22 cellular contexts compared by ENCODE assay signal in the genomic region with DNA sequence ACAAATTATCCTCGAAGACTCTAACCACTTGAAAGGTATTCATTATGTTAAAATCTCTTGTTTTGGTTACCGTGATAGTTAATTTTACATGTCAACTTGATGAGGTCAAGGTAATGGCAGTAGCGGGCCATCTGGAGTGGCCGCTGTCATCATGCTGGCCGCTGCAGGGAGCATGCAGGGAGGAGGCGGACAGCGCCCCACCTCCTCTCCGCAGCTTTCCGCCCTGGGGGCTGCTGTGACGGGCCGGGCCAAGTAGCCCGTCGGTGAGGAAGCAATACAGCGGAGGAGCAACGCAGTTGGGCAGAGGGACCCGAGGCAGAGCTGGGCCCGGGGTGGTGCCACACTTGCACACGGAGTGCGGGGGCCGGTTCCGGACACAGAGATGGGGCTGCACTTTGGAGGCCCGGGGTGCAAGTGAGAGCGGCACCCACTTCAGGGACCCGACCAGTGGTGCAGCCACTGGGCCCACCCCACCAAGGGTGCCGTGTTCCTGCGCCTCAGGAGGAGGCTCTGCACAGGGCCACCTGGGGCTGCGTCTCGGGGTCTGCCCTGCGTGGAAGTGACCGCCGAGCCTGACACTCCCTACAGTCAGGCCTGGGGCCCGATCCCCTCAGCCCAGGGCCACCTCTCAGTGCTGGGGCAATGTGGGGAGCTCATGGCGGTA.
A peak's percentile ranks its signal among the peaks of the same experiment; 100 is the strongest.
DNase-seq lines count a peak whose midpoint lies in the region; ATAC-seq and TF ChIP-seq lines count a peak whose summit lies in the region.
"Had no signal": no experiment of that assay in that cellular context is flagged by ENCODE, and none has a peak within 500 bp of the region (broad histone marks: within the 10 kb centered on the region; RNA-seq: fewer than 3 reads in every experiment).

No MANE protein-coding gene starts in this region.

- ATAC-seq in SK-N-SH treated with all-trans-retinoic acid at 6 μM for 48 hours (no peak), esophagus mucosa (peak; percentile 17), upper lobe of left lung (ENCODE audit: low FRiP score in 2 of 2) (peak; percentile 5 to 34)
- no peak for ATAC-seq in activated naive CD8-positive, alpha-beta T cell treated with anti-CD3 and anti-CD28 coated beads, Interleukin-2, amount 50 U/mL, for 24 hours
- ATAC-seq: Right ventricle myocardium inferior had no signal

- H3K79me2 ChIP-seq in SK-N-SH (ENCODE audit: insufficient read depth) (no peaks in the 10 kb centered on the region), mesendoderm (ENCODE audit: control insufficient read depth, insufficient read depth, low read length) (no peaks in the 10 kb centered on the region)

- no peak for TF ChIP-seq POLR2A in upper lobe of left lung (IDR thresholded peaks at IDR 0.05)

- H3K23ac ChIP-seq in mesendoderm (ENCODE audit: low read length), result no peak overlapping the region

- TF ChIP-seq CTCF in SK-N-SH (IDR thresholded peaks at IDR 0.05) (no peak), neural crest cell (conservative IDR thresholded peaks at IDR 0.05) (no peak), upper lobe of left lung (IDR thresholded peaks at IDR 0.05) (no peak)

- H3K4me1 ChIP-seq in SK-N-SH (ENCODE audit: control insufficient read depth in 1 of 2, insufficient read depth in 2 of 2, low read depth in 1 of 2, low read length in 1 of 2), result no peaks in the 10 kb centered on the region; a peak in 1 of 4 replicates
- H3K4me1 ChIP-seq in upper lobe of left lung, result no peaks in the 10 kb centered on the region
- H3K4me1 ChIP-seq in mesendoderm (ENCODE audit: control insufficient read depth, low read depth, low read length), result no peaks in the 10 kb centered on the region
- H3K4me1 ChIP-seq: SJCRH30 had no signal

- no peak overlapping the region for H2BK15ac ChIP-seq in mesendoderm (replicated peaks; ENCODE audit: low read depth)

- CTCF ChIA-PET in SK-N-SH (lab: Yijun Ruan, JAX), result interaction anchor here (0.6 kb wide), 1 partner anchor 55 kb away, joined by 3 read pairs; no protein-coding TSS in a partner anchor

- H3K9me3 Mint-ChIP-seq in neural crest cell, result peaks cover 2% of the 10 kb centered on the region
- H3K9me3 Mint-ChIP-seq in T-helper 2 cell treated with Interferon-gamma antibody and Interleukin-4, amounts not matched to agents 5 μg/mL and 100 μg/mL, for 36 hours, result no peaks in the 10 kb centered on the region
- H3K9me3 Mint-ChIP-seq in activated naive CD8-positive, alpha-beta T cell treated with anti-CD3 and anti-CD28 coated beads, Interleukin-2, amount 50 U/mL, for 24 hours, result no peaks in the 10 kb centered on the region

- no peaks in the 10 kb centered on the region for H3K4me1 Mint-ChIP-seq in neural crest cell
- no peaks in the 10 kb centered on the region for H3K4me1 Mint-ChIP-seq in T-helper 2 cell treated with Interferon-gamma antibody and Interleukin-4, amounts not matched to agents 5 μg/mL and 100 μg/mL, for 36 hours (ENCODE audit: low read depth)
- no peaks in the 10 kb centered on the region for H3K4me1 Mint-ChIP-seq in activated naive CD8-positive, alpha-beta T cell treated with anti-CD3 and anti-CD28 coated beads, Interleukin-2, amount 50 U/mL, for 24 hours

- H3K4me3 Mint-ChIP-seq in neural crest cell, result no peak overlapping the region
- no peak overlapping the region for H3K4me3 Mint-ChIP-seq in T-helper 2 cell treated with Interferon-gamma antibody and Interleukin-4, amounts not matched to agents 5 μg/mL and 100 μg/mL, for 36 hours
- H3K4me3 Mint-ChIP-seq in activated naive CD8-positive, alpha-beta T cell treated with anti-CD3 and anti-CD28 coated beads, Interleukin-2, amount 50 U/mL, for 24 hours, result no peak overlapping the region

- H3K4me2 ChIP-seq in SK-N-SH, result no peak overlapping the region
- no peak overlapping the region for H3K4me2 ChIP-seq in mesendoderm (ENCODE audit: low read length)
- H3K4me2 ChIP-seq: PC-9 had no signal

- H3K36me3 Mint-ChIP-seq in neural crest cell (ENCODE audit: low read depth), result no peaks in the 10 kb centered on the region
- H3K36me3 Mint-ChIP-seq in T-helper 2 cell treated with Interferon-gamma antibody and Interleukin-4, amounts not matched to agents 5 μg/mL and 100 μg/mL, for 36 hours (ENCODE audit: low read depth), result no peaks in the 10 kb centered on the region
- H3K36me3 Mint-ChIP-seq in activated naive CD8-positive, alpha-beta T cell treated with anti-CD3 and anti-CD28 coated beads, Interleukin-2, amount 50 U/mL, for 24 hours (ENCODE audit: low read depth), result no peaks in the 10 kb centered on the region

- H3K9ac ChIP-seq in SK-N-SH, result no peak overlapping the region
- no peak overlapping the region for H3K9ac ChIP-seq in mesendoderm (ENCODE audit: low read length)

- no peaks in the 10 kb centered on the region for H4K20me1 ChIP-seq in SK-N-SH (ENCODE audit: insufficient read depth)

- H3K36me3 ChIP-seq in SK-N-SH (replicated peaks in 1 of 2; ENCODE audit: control insufficient read depth in 1 of 2, insufficient read depth in 2 of 2, low read length in 1 of 2), result no peaks in the 10 kb centered on the region
- no peaks in the 10 kb centered on the region for H3K36me3 ChIP-seq in upper lobe of left lung
- H3K36me3 ChIP-seq in mesendoderm (ENCODE audit: control insufficient read depth, insufficient read depth, low read length), result no peaks in the 10 kb centered on the region
- H3K36me3 ChIP-seq: SJCRH30 had no signal

- no peak for TF ChIP-seq EP300 in SK-N-SH (IDR thresholded peaks at IDR 0.05; ENCODE audit: borderline replicate concordance in 1 of 2, low read depth in 1 of 2, low read length in 1 of 2)
- TF ChIP-seq EP300 in upper lobe of left lung (IDR thresholded peaks at IDR 0.05), result no peak

- H3K4ac ChIP-seq in mesendoderm (ENCODE audit: low read depth, low read length), result no peak overlapping the region

- H3K27me3 ChIP-seq in SK-N-SH (ENCODE audit: insufficient read depth), result no peaks in the 10 kb centered on the region
- H3K27me3 ChIP-seq in upper lobe of left lung, result no peaks in the 10 kb centered on the region
- no peaks in the 10 kb centered on the region for H3K27me3 ChIP-seq in mesendoderm (ENCODE audit: insufficient read depth, low read length, poor library complexity)
- H3K27me3 ChIP-seq: SJCRH30 had no signal

- H3K79me1 ChIP-seq in mesendoderm (ENCODE audit: low read length), result no peaks in the 10 kb centered on the region

- H3K27ac Mint-ChIP-seq in neural crest cell (ENCODE audit: unreplicated experiment), result peak overlapping the region; percentile 43
- no peak overlapping the region for H3K27ac Mint-ChIP-seq in T-helper 2 cell treated with Interferon-gamma antibody and Interleukin-4, amounts not matched to agents 5 μg/mL and 100 μg/mL, for 36 hours
- H3K27ac Mint-ChIP-seq in activated naive CD8-positive, alpha-beta T cell treated with anti-CD3 and anti-CD28 coated beads, Interleukin-2, amount 50 U/mL, for 24 hours, result no peak overlapping the region

- H3F3A ChIP-seq in SK-N-SH (replicated peaks; ENCODE audit: insufficient read depth), result no peaks in the 10 kb centered on the region

- no peak overlapping the region for H3K56ac ChIP-seq in mesendoderm (ENCODE audit: low read length)

- no peak overlapping the region for H4K8ac ChIP-seq in mesendoderm (ENCODE audit: low read depth, low read length)

- DNase-seq in SK-N-SH (peak; percentile 38), neural crest cell (ENCODE audit: low read depth, low spot score) (no peak), upper lobe of left lung (peak in 1 of 2 donors; percentile 63), mesendoderm (no peak)
- no peak for DNase-seq in T-helper 2 cell treated with Interferon-gamma antibody and Interleukin-4, amounts not matched to agents 5 μg/mL and 100 μg/mL, for 36 hours (ENCODE audit: low spot score)
- no peak for DNase-seq in activated naive CD8-positive, alpha-beta T cell treated with anti-CD3 and anti-CD28 coated beads, Interleukin-2, amount 50 U/mL, for 24 hours
- DNase-seq: Calu3, DMS79 treated with DMSO at 0.1 percent for 48 hours, H7, IMR-90, NCI-H1048, NCI-H1417, NCI-H1694, NCI-H2029 treated with DMSO at 0.1 percent for 48 hours, NCI-H345, NCI-H510A treated with DMSO at 0.1 percent for 48 hours, NCI-H82, PC-9, SJCRH30 had no signal

- H3K18ac ChIP-seq in mesendoderm (ENCODE audit: low read length), result no peak overlapping the region

- no peaks in the 10 kb centered on the region for H3K9me2 ChIP-seq in SK-N-SH

- H3K4me3 ChIP-seq in SK-N-SH (ENCODE audit: low read depth in 2 of 2, low read length in 1 of 2) (no peak overlapping the region), upper lobe of left lung (no peak overlapping the region), mesendoderm (ENCODE audit: low read length) (no peak overlapping the region)
- H3K4me3 ChIP-seq: PC-9, SJCRH30 had no signal

- H3K27me3 Mint-ChIP-seq in neural crest cell (ENCODE audit: low read depth), result no peaks in the 10 kb centered on the region
- no peaks in the 10 kb centered on the region for H3K27me3 Mint-ChIP-seq in T-helper 2 cell treated with Interferon-gamma antibody and Interleukin-4, amounts not matched to agents 5 μg/mL and 100 μg/mL, for 36 hours (ENCODE audit: low read depth)
- peaks cover 3% of the 10 kb centered on the region for H3K27me3 Mint-ChIP-seq in activated naive CD8-positive, alpha-beta T cell treated with anti-CD3 and anti-CD28 coated beads, Interleukin-2, amount 50 U/mL, for 24 hours

- H2BK5ac ChIP-seq in mesendoderm (ENCODE audit: low read length), result no peak overlapping the region

- H2BK120ac ChIP-seq in mesendoderm (ENCODE audit: low read depth, low read length), result no peak overlapping the region

- 62% methylated on average over 15 of the region's 33 CpGs for WGBS in SK-N-SH (ENCODE audit: low lambda C conversion rate)
- WGBS in upper lobe of left lung, 2 donors, result 80 to 85% methylated on average over 17 to 27 of the region's 33 CpGs
- WGBS in mesendoderm (ENCODE audit: extremely low coverage, insufficient coverage, low lambda C conversion rate), result no CpG with 5 or more reads among the region's 33 CpGs

- no peak overlapping the region for H2AFZ ChIP-seq in SK-N-SH (ENCODE audit: low read depth)
- H2AFZ ChIP-seq: PC-9 had no signal

- no peak overlapping the region for H4K5ac ChIP-seq in mesendoderm (ENCODE audit: low read length)

- no peak for TF ChIP-seq RAD21 in SK-N-SH (IDR thresholded peaks at IDR 0.05; ENCODE audit: low read length)

- H2AK5ac ChIP-seq in mesendoderm (ENCODE audit: low read length), result no peak overlapping the region

- H3K27ac ChIP-seq in SK-N-SH (ENCODE audit: low read depth in 2 of 2, low read length in 1 of 2) (no peak overlapping the region), upper lobe of left lung (no peak overlapping the region), mesendoderm (ENCODE audit: low read depth, low read length) (no peak overlapping the region)
- H3K27ac ChIP-seq: PC-9, SJCRH30 had no signal

- POLR2A ChIA-PET in SK-N-SH (lab: Yijun Ruan, JAX), result no interaction called here

- H3K9me3 ChIP-seq in SK-N-SH, result no peaks in the 10 kb centered on the region; the same call in 1 of the 2 replicates
- no peaks in the 10 kb centered on the region for H3K9me3 ChIP-seq in upper lobe of left lung
- H3K9me3 ChIP-seq: SJCRH30 had no signal

TF ChIP-seq in SK-N-SH, 30 proteins besides CTCF, POLR2A, EP300 and RAD21 (continues in another document):
- no peak for TF ChIP-seq FOXM1 (IDR thresholded peaks at IDR 0.05; ENCODE audit: low read depth)
- TF ChIP-seq EZH2phosphoT487 (IDR thresholded peaks at IDR 0.05; ENCODE audit: borderline replicate concordance, low read depth), result no peak

TF ChIP-seq in SK-N-SH treated with all-trans-retinoic acid at 6 μM for 48 hours, 23 proteins besides CTCF, POLR2A, EP300 and RAD21 (continues in another document):
- no peak for TF ChIP-seq GLIS3 (CRISPR knock-in tag; IDR thresholded peaks at IDR 0.05)
- TF ChIP-seq OSR1 (CRISPR knock-in tag; IDR thresholded peaks at IDR 0.05), result no peak

Comparison
In these comparisons a context has a peak if more than half of its experiments do, and no peak if none do; other contexts are left out.
1. ATAC-seq: peak in esophagus mucosa (single experiment) and upper lobe of left lung (2 of 2); none in SK-N-SH treated with all-trans-retinoic acid at 6 μM for 48 hours (single experiment) and activated naive CD8-positive, alpha-beta T cell treated with anti-CD3 and anti-CD28 coated beads, Interleukin-2, amount 50 U/mL, for 24 hours (single experiment).